21 cellular contexts compared by ENCODE assay signal in the genomic region with DNA sequence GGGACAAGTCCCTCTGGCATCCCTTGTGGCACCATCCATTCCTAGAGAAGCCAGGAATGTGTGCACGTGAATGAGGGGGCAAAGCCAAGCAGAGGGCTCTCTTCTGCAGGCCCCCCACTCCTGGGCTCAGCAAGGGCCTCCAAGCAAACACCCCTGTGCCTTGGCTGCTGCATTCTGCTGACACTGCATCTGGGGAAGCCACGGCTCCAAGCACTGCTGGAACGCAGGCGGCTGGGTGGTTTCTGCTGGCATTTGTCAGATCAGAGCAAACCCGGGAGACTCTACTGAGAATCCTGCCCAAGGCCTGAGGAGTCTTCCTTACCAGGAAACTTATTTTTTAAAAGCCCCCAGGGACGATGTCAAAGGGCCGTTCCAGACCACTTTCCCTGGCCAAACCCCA. TPM values are rescaled to one million over a fixed set of nuclear protein-coding genes. Genes with fewer than 3 reads are reported as not detected.
DNase-seq lines count a peak whose midpoint lies in the region; ATAC-seq, FAIRE-seq and TF ChIP-seq lines count a peak whose summit lies in the region.
"Had no signal": no experiment of that assay in that cellular context is flagged by ENCODE, and none has a peak within 500 bp of the region (broad histone marks: within the 10 kb centered on the region; RNA-seq: fewer than 3 reads in every experiment).

No MANE protein-coding gene starts in this region.

- H3K27me3 ChIP-seq in K562 (ENCODE audit: control insufficient read depth in 2 of 2, insufficient read depth in 2 of 2, low read length in 2 of 2) (no peaks in the 10 kb centered on the region), spleen (replicated peaks in 1 of 7) (no peaks in the 10 kb centered on the region), PC-9 (ENCODE audit: insufficient read depth, low read depth) (no peaks in the 10 kb centered on the region)

- H3K4me3 ChIP-seq in K562, result no peak overlapping the region
- H3K4me3 ChIP-seq in mucosa of descending colon, result no peak overlapping the region
- H3K4me3 ChIP-seq in spleen, result no peak overlapping the region
- no peak overlapping the region for H3K4me3 ChIP-seq in PC-9
- no peak overlapping the region for H3K4me3 ChIP-seq in lower leg skin (ENCODE audit: low read depth, poor library complexity, severe bottlenecking)
- H3K4me3 ChIP-seq: HAP-1 had no signal

- TF ChIP-seq CTCF in C4-2B (conservative IDR thresholded peaks at IDR 0.05), result no peak
- TF ChIP-seq CTCF in K562 (IDR thresholded peaks at IDR 0.05 in 2 of 3, conservative IDR thresholded peaks at IDR 0.05 in 1 of 3; ENCODE audit: insufficient read depth in 2 of 3, low read depth in 1 of 3, low read length in 3 of 3), result no peak
- no peak for TF ChIP-seq CTCF in mucosa of descending colon (IDR thresholded peaks at IDR 0.05)
- no peak for TF ChIP-seq CTCF in spleen (IDR thresholded peaks at IDR 0.05 in 8 of 11, conservative IDR thresholded peaks at IDR 0.05 in 3 of 11)
- TF ChIP-seq CTCF in PC-9 (conservative IDR thresholded peaks at IDR 0.05), result no peak
- TF ChIP-seq CTCF in lower leg skin (IDR thresholded peaks at IDR 0.05), result no peak

- BruUV-seq in K562 (replicated peaks; lab: Mats Ljungman, UMichigan), result no TSS peak
- BruUV-seq in PC-9 (replicated peaks; lab: Mats Ljungman, UMichigan), result no TSS peak

- CTCF ChIA-PET in K562 (lab: Yijun Ruan, JAX; ENCODE audit: low intra/inter-chr PET ratio), result no interaction called here
- CTCF ChIA-PET in PC-9 (lab: Charles Lee), result no interaction called here

- H3K9me3 ChIP-seq in K562 (replicated peaks; ENCODE audit: control insufficient read depth, insufficient read depth, low read depth, low read length) (no peaks in the 10 kb centered on the region), mucosa of descending colon (no peaks in the 10 kb centered on the region), spleen (no peaks in the 10 kb centered on the region), PC-9 (ENCODE audit: insufficient read depth, low read depth) (no peaks in the 10 kb centered on the region)
- H3K9me3 ChIP-seq: HAP-1 had no signal

- WGBS in K562 (ENCODE audit: insufficient coverage, low coverage, missing lambda C conversion rate), result 78% methylated on average over 7 of the region's 7 CpGs
- 75 to 88% (median 81%) methylated on average over 3 to 7 of the region's 7 CpGs for WGBS in spleen, 5 donors
- WGBS in lower leg skin, 2 donors, result 23 to 42% methylated on average over 7 of the region's 7 CpGs

- POLR2A ChIA-PET in K562 (lab: Yijun Ruan, JAX), result interaction anchor here (1.0 kb wide), 1 partner anchor 43 kb away, joined by 3 read pairs; no protein-coding TSS in a partner anchor
- POLR2A ChIA-PET in PC-9 (lab: Charles Lee; ENCODE audit: unreplicated experiment), result no interaction called here

- no peak overlapping the region for H3K4me2 ChIP-seq in K562 (ENCODE audit: insufficient read depth, low read length)
- H3K4me2 ChIP-seq in PC-9, result no peak overlapping the region

- no peak for FAIRE-seq in K562 (lab: Jason Lieb, UNC)
- FAIRE-seq: GM12892, islet of Langerhans had no signal

- no peak for TF ChIP-seq RAD21 in K562 (CRISPR knock-in tag; conservative IDR thresholded peaks at IDR 0.05 in 1 of 2, IDR thresholded peaks at IDR 0.05 in 1 of 2)

- H3K9ac ChIP-seq in K562 (ENCODE audit: insufficient read depth in 1 of 2, low read depth in 2 of 2, low read length in 2 of 2), result peak overlapping the region in 1 of 2 experiments; percentile 50; a peak in 2 of 4 replicates

- H4K20me1 ChIP-seq in K562 (replicated peaks; ENCODE audit: control insufficient read depth, insufficient read depth, low read length) (peaks cover 37% of the 10 kb centered on the region), PC-9 (ENCODE audit: insufficient read depth) (peaks cover 29% of the 10 kb centered on the region)

- TF ChIP-seq POLR2A in K562 (conservative IDR thresholded peaks at IDR 0.05) (no peak), spleen (IDR thresholded peaks at IDR 0.05) (no peak), lower leg skin (IDR thresholded peaks at IDR 0.05) (no peak)

- TF ChIP-seq EP300 in K562 (IDR thresholded peaks at IDR 0.05; ENCODE audit: low read length), result no peak

- H3K4me1 ChIP-seq in K562 (replicated peaks in 1 of 2; ENCODE audit: control insufficient read depth in 2 of 2, insufficient read depth in 2 of 2, low read length in 2 of 2) (peaks cover 26 to 46% of the 10 kb centered on the region in 2 experiments), mucosa of descending colon (ENCODE audit: low read depth) (peaks cover 77% of the 10 kb centered on the region), spleen (peaks cover 49 to 100% (median 76%) of the 10 kb centered on the region in 6 donors), PC-9 (replicated peaks; ENCODE audit: insufficient read depth) (no peaks in the 10 kb centered on the region)
- H3K4me1 ChIP-seq: HAP-1 had no signal

- in situ Hi-C loops in K562 (cut with MboI), result no loop called here

- H3K9me1 ChIP-seq in K562 (ENCODE audit: control insufficient read depth, insufficient read depth, low read length), result peaks cover 21% of the 10 kb centered on the region

- peaks cover 32% of the 10 kb centered on the region; the same call in 1 of the 3 replicates for H3K36me3 ChIP-seq in K562 (ENCODE audit: control insufficient read depth, insufficient read depth, low read length)
- H3K36me3 ChIP-seq in mucosa of descending colon (ENCODE audit: low read depth), result no peaks in the 10 kb centered on the region
- H3K36me3 ChIP-seq in spleen, result peaks cover 0 to 93% (median 14%) of the 10 kb centered on the region in 6 donors
- H3K36me3 ChIP-seq in PC-9 (ENCODE audit: low read depth), result no peaks in the 10 kb centered on the region
- H3K36me3 ChIP-seq: HAP-1 had no signal

- H3K27ac ChIP-seq in C4-2B, result peak overlapping the region; percentile 91
- no peak overlapping the region for H3K27ac ChIP-seq in K562 (ENCODE audit: extremely low read depth, low read depth, low read length)
- peak overlapping the region in 7 of 8 donors; percentile 69 to 85 (median 83) for H3K27ac ChIP-seq in spleen
- no peak overlapping the region for H3K27ac ChIP-seq in PC-9

- no peak for ATAC-seq in K562
- ATAC-seq in mucosa of descending colon, result no peak
- no peak for ATAC-seq in GM21515 (IDR thresholded peaks at IDR 0.05; ENCODE audit: unreplicated experiment)
- no peak for ATAC-seq in HG03196 (IDR thresholded peaks at IDR 0.05; ENCODE audit: unreplicated experiment)

- intact Hi-C loops in K562 (cut with micrococcal nuclease) (no loop called here), mucosa of descending colon (cut with DNase I, micrococcal nuclease) (no loop called here), spleen (cut with DNase I; ENCODE audit: low total_unique reads) (no loop called here), PC-9 (cut with micrococcal nuclease; ENCODE audit: unreplicated experiment) (no loop called here), lower leg skin (cut with DNase I; ENCODE audit: low total_unique reads) (no loop called here)

- no peaks in the 10 kb centered on the region for H3K9me2 ChIP-seq in PC-9 (ENCODE audit: insufficient read depth)

- H3F3A ChIP-seq in PC-9 (ENCODE audit: insufficient read depth, low read depth), result no peaks in the 10 kb centered on the region

- no peak for DNase-seq in K562 (ENCODE audit: extremely low read depth in 1 of 4, low spot score in 3 of 4)
- peak; percentile 7 to 43 (median 27) for DNase-seq in mucosa of descending colon
- no peak for DNase-seq in spleen
- DNase-seq in PC-9, result no peak
- no peak for DNase-seq in lower leg skin (ENCODE audit: low spot score in 2 of 2)
- DNase-seq: activated effector memory CD4-positive, alpha-beta T cell treated with Interleukin-2 at 50 U/mL for 16 hours; anterior cingulate cortex; cortex of kidney; erythroblast; GDM1; NCI-H2081; NCI-H82; retina had no signal

- H2AFZ ChIP-seq in K562 (ENCODE audit: low read depth, low read length) (no peak overlapping the region), PC-9 (no peak overlapping the region)

- H3K79me2 ChIP-seq in K562 (ENCODE audit: control insufficient read depth, insufficient read depth, low read length) (peaks cover 32% of the 10 kb centered on the region), PC-9 (ENCODE audit: low read depth) (0 out of 2 replicates have a peak, but pooled peaks cover 3% of the 10 kb centered on the region)

RNA-seq across cellular contexts. Expression of gene ATP6V0D1, which starts 23.3 kb away (rescaled TPM):
- 30.0 and 74.0 TPM in 2 replicates for total RNA-seq in K562 (2011; cell fraction: chromatin; rRNA removed; ENCODE audit: low replicate concordance)
- total RNA-seq in K562 (2011; cell fraction: nucleolus; rRNA removed), result 56.4 and 56.6 TPM in 2 replicates
- total RNA-seq in K562 (2011; cell fraction: nucleoplasm; rRNA removed), result 38.9 and 42.7 TPM in 2 replicates
- total RNA-seq in K562 (2014; rRNA removed) (45.6 and 54.5 TPM in 2 replicates), K562 (2014; rRNA removed; fragmentation: Illumina TruSeq; extraction: Trizol) (22.0 and 30.6 TPM in 2 replicates), K562 (2015; rRNA removed; fragmentation: Illumina TruSeq; extraction: Trizol) (51.8 and 53.5 TPM in 2 replicates), K562 (2021) (61.3 and 61.5 TPM in 2 replicates), mucosa of descending colon (100 to 1,000 TPM; 152 to 253 (median 228) TPM), spleen (100 to 1,000 TPM in 5 of 7 donors, 10 to 100 TPM in 2; 97.5 to 133 (median 114) TPM), PC-9 (2021) (51.5 and 61.0 TPM in 2 replicates), lower leg skin (100 to 1,000 TPM; 114 to 141 (median 131) TPM)
- polyA plus RNA-seq in K562 (2011; rRNA removed) (48.2 and 51.5 TPM in 2 replicates), K562 (2014; fragmentation: Illumina TruSeq; extraction: Trizol) (64.9 and 69.7 TPM in 2 replicates), K562 (2014; fragmentation: Nextera tagmentation; extraction: Ambion mirVana) (10 to 100 TPM; 23.2 to 40.7 TPM), K562 (2014; rRNA removed) (33.9 and 37.3 TPM in 2 replicates), spleen (10 to 100 TPM; 37.3 to 68.6 (median 40.1) TPM)
- 97.2 and 146 TPM in 2 replicates for polyA plus RNA-seq in K562 (2011; cell fraction: cytosol; rRNA removed)
- 52.3 and 67.8 TPM in 2 replicates for polyA plus RNA-seq in K562 (2011; cell fraction: nucleus; rRNA removed)
- polyA plus RNA-seq in K562 (2012), result 84.3 and 116 TPM in 2 replicates
- polyA minus RNA-seq in K562 (2011; rRNA and poly(A)+ RNA removed), result 45.3 and 118 TPM in 2 replicates
- 61.6 and 78.2 TPM in 2 replicates for polyA minus RNA-seq in K562 (2011; cell fraction: cytosol; rRNA and poly(A)+ RNA removed)
- polyA minus RNA-seq in K562 (2011; cell fraction: nucleus; rRNA and poly(A)+ RNA removed), result 17.6 and 17.7 TPM in 2 replicates

RNA-seq across cellular contexts. Expression of gene AGRP, which starts 25.7 kb away (rescaled TPM):
- not detected in 2 replicates for total RNA-seq in K562 (2011; cell fraction: chromatin; rRNA removed; ENCODE audit: low replicate concordance)
- not detected in 2 replicates for total RNA-seq in K562 (2011; cell fraction: nucleolus; rRNA removed)
- not detected in 2 replicates for total RNA-seq in K562 (2011; cell fraction: nucleoplasm; rRNA removed)
- total RNA-seq in K562 (2014; rRNA removed) (not detected in 2 replicates), K562 (2014; rRNA removed; fragmentation: Illumina TruSeq; extraction: Trizol) (not detected in 2 replicates), K562 (2015; rRNA removed; fragmentation: Illumina TruSeq; extraction: Trizol) (not detected in 2 replicates), K562 (2021) (not detected in 2 replicates), mucosa of descending colon (not detected), spleen (under 1 TPM in 1 of 7 donors, not detected in 6; 0.91 TPM), PC-9 (2021) (not detected in 2 replicates), lower leg skin (not detected)
- polyA plus RNA-seq in K562 (2011; rRNA removed) (not detected in 2 replicates), K562 (2014; fragmentation: Illumina TruSeq; extraction: Trizol) (not detected in 2 replicates), K562 (2014; fragmentation: Nextera tagmentation; extraction: Ambion mirVana) (not detected), K562 (2014; rRNA removed) (not detected in 2 replicates), spleen (under 1 TPM; 0.15 to 0.30 (median 0.22) TPM)
- not detected in 2 replicates for polyA plus RNA-seq in K562 (2011; cell fraction: cytosol; rRNA removed)
- not detected in 2 replicates for polyA plus RNA-seq in K562 (2011; cell fraction: nucleus; rRNA removed)
- not detected in 2 replicates for polyA plus RNA-seq in K562 (2012)
- polyA minus RNA-seq in K562 (2011; rRNA and poly(A)+ RNA removed), result not detected in 2 replicates
- not detected in 2 replicates for polyA minus RNA-seq in K562 (2011; cell fraction: cytosol; rRNA and poly(A)+ RNA removed)
- not detected in 2 replicates for polyA minus RNA-seq in K562 (2011; cell fraction: nucleus; rRNA and poly(A)+ RNA removed)
- total RNA-seq: RPMI7951; T-helper 1 cell treated with Interleukin-12 subunit alpha and Interleukin-12 subunit beta and Interleukin-4 antibody, amounts not matched to agents 30 ng/mL and 1 ng/mL, for 36 hours had no signal

RNA-seq across cellular contexts. Expression of gene HSD11B2, which starts 26.7 kb away (rescaled TPM):
- 3.4 and 5.6 TPM in 2 replicates for total RNA-seq in K562 (2011; cell fraction: chromatin; rRNA removed; ENCODE audit: low replicate concordance)
- total RNA-seq in K562 (2011; cell fraction: nucleolus; rRNA removed), result 3.0 and 4.7 TPM in 2 replicates
- total RNA-seq in K562 (2011; cell fraction: nucleoplasm; rRNA removed), result 2.4 and 6.9 TPM in 2 replicates
- total RNA-seq in K562 (2014; rRNA removed), result 0.95 and 2.9 TPM in 2 replicates
- total RNA-seq in K562 (2014; rRNA removed; fragmentation: Illumina TruSeq; extraction: Trizol), result 0.22 and 0.55 TPM in 2 replicates
- 0.60 and 0.65 TPM in 2 replicates for total RNA-seq in K562 (2015; rRNA removed; fragmentation: Illumina TruSeq; extraction: Trizol)
- total RNA-seq in K562 (2021), result 1.9 and 2.0 TPM in 2 replicates
- polyA plus RNA-seq in K562 (2011; rRNA removed), result 0.79 and 2.2 TPM in 2 replicates
- 1.8 and 2.4 TPM in 2 replicates for polyA plus RNA-seq in K562 (2011; cell fraction: cytosol; rRNA removed)
- 3.4 and 4.8 TPM in 2 replicates for polyA plus RNA-seq in K562 (2011; cell fraction: nucleus; rRNA removed)
- 0.86 and 2.0 TPM in 2 replicates for polyA plus RNA-seq in K562 (2012)
- polyA plus RNA-seq in K562 (2014; fragmentation: Illumina TruSeq; extraction: Trizol), result 1.4 and 2.7 TPM in 2 replicates
- under 1 TPM; 0.08 to 0.18 TPM for polyA plus RNA-seq in K562 (2014; fragmentation: Nextera tagmentation; extraction: Ambion mirVana)
- polyA plus RNA-seq in K562 (2014; rRNA removed), result 1.4 and 2.2 TPM in 2 replicates
- 0.72 and 1.1 TPM in 2 replicates for polyA minus RNA-seq in K562 (2011; rRNA and poly(A)+ RNA removed)
- polyA minus RNA-seq in K562 (2011; cell fraction: cytosol; rRNA and poly(A)+ RNA removed), result 1.9 and 2.9 TPM in 2 replicates
- 0.67 and 0.81 TPM in 2 replicates for polyA minus RNA-seq in K562 (2011; cell fraction: nucleus; rRNA and poly(A)+ RNA removed)
- 100 to 1,000 TPM; 322 to 765 (median 646) TPM for total RNA-seq in mucosa of descending colon
- total RNA-seq in spleen, result 10 to 100 TPM in 1 of 7 donors, 1 to 10 TPM in 5, under 1 TPM in 1; 0.85 to 18.3 (median 4.7) TPM
- polyA plus RNA-seq in spleen, result 1 to 10 TPM; 1.7 to 4.1 (median 2.8) TPM
- 5.0 and 5.3 TPM in 2 replicates for total RNA-seq in PC-9 (2021)
- 100 to 1,000 TPM in 1 of 4 donors, 10 to 100 TPM in 3; 63.2 to 121 (median 80.8) TPM for total RNA-seq in lower leg skin
- total RNA-seq: RPMI7951; T-helper 1 cell treated with Interleukin-12 subunit alpha and Interleukin-12 subunit beta and Interleukin-4 antibody, amounts not matched to agents 30 ng/mL and 1 ng/mL, for 36 hours had no signal

RNA-seq across cellular contexts. Expression of gene ZDHHC1, which starts 41.3 kb away (rescaled TPM):
- total RNA-seq in K562 (2011; cell fraction: chromatin; rRNA removed; ENCODE audit: low replicate concordance), result not detected in 2 replicates
- 0.50 TPM in 1 of 2 replicates, not detected in the other for total RNA-seq in K562 (2011; cell fraction: nucleolus; rRNA removed)
- total RNA-seq in K562 (2011; cell fraction: nucleoplasm; rRNA removed), result not detected in 2 replicates
- total RNA-seq in K562 (2014; rRNA removed) (0.24 and 0.77 TPM in 2 replicates), K562 (2014; rRNA removed; fragmentation: Illumina TruSeq; extraction: Trizol) (not detected in 2 replicates), K562 (2015; rRNA removed; fragmentation: Illumina TruSeq; extraction: Trizol) (0.36 TPM in 1 of 2 replicates, not detected in the other), K562 (2021) (0.16 TPM in 1 of 2 replicates, not detected in the other), mucosa of descending colon (10 to 100 TPM in 1 of 3 donors, 1 to 10 TPM in 2; 9.2 to 12.3 (median 10.0) TPM), spleen (10 to 100 TPM in 6 of 7 donors, 1 to 10 TPM in 1; 9.5 to 31.2 (median 20.6) TPM), PC-9 (2021) (12.8 and 14.9 TPM in 2 replicates), lower leg skin (10 to 100 TPM; 15.1 to 24.7 (median 21.4) TPM)
- polyA plus RNA-seq in K562 (2011; rRNA removed) (0.06 and 0.07 TPM in 2 replicates), K562 (2014; fragmentation: Illumina TruSeq; extraction: Trizol) (not detected in 2 replicates), K562 (2014; fragmentation: Nextera tagmentation; extraction: Ambion mirVana) (not detected), K562 (2014; rRNA removed) (0.25 TPM in 1 of 2 replicates, not detected in the other), spleen (1 to 10 TPM; 2.1 to 6.0 (median 2.3) TPM)
- polyA plus RNA-seq in K562 (2011; cell fraction: cytosol; rRNA removed), result 0.13 and 0.95 TPM in 2 replicates
- polyA plus RNA-seq in K562 (2011; cell fraction: nucleus; rRNA removed), result 0.28 and 0.43 TPM in 2 replicates
- 0.17 TPM in 1 of 2 replicates, not detected in the other for polyA plus RNA-seq in K562 (2012)
- polyA minus RNA-seq in K562 (2011; rRNA and poly(A)+ RNA removed), result not detected in 2 replicates
- polyA minus RNA-seq in K562 (2011; cell fraction: cytosol; rRNA and poly(A)+ RNA removed), result not detected in 2 replicates
- polyA minus RNA-seq in K562 (2011; cell fraction: nucleus; rRNA and poly(A)+ RNA removed), result 0.54 TPM in 1 of 2 replicates, not detected in the other

Comparison
In these comparisons a context has a peak if more than half of its experiments do, and no peak if none do; other contexts are left out.
1. H3K27ac ChIP-seq: peak in C4-2B (single experiment) and spleen (7 of 8); none in K562 (single experiment) and PC-9 (single experiment).
2. DNase-seq: peak in mucosa of descending colon (3 of 3); none in K562 (0 of 4), spleen (single experiment), PC-9 (0 of 2) and lower leg skin (0 of 2).